ENCODE assay signal across 1 cellular context in the genomic region with DNA sequence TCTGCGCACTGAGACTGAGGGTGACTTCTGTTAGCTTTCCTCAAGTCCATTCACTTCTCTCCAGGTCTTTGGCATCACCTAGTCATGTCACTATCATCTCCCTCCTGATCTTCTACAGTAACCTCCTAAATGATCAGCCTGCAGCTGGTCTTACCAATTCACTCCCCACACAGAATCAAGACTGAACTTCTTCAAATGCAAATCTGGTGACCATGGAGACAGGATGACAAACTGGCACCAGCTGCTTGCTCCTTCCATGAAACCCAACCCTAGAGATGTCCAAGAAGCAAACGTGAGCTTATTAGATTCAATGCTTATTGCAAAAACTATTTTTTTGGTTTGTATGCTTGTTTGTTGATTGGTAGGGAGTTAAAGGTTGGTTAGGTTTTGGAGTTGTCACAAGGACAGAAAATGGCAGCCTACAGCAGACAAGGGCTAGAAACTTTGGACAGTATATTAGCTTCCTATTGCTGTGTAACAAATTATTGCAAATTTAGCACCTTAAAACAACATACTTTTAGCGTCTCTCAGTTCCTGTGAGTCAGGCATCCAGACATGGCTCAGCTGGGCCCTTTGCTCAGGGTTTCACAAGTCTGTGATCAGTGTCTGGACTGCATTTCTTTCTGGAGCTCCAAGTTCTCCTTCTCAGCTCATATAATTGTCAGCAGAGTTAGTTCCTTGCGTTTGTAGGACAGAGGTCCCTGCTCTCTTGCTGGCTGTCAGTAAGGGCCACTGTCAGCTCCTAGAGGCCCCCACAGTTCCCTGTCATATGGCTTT.
TF ChIP-seq lines count a peak whose summit lies in the region.

No MANE protein-coding gene starts in this region.

TF ChIP-seq in SK-N-SH treated with all-trans-retinoic acid at 6 μM for 48 hours, 23 proteins besides CTCF, POLR2A, EP300 and RAD21 (continued from another document):
- TF ChIP-seq ISL1 (CRISPR knock-in tag; IDR thresholded peaks at IDR 0.05) (no peak), ZNF70 (CRISPR knock-in tag; IDR thresholded peaks at IDR 0.05) (no peak), BACH2 (CRISPR knock-in tag; IDR thresholded peaks at IDR 0.05; ENCODE audit: borderline replicate concordance) (no peak), RARB (CRISPR knock-in tag; IDR thresholded peaks at IDR 0.05) (no peak), ARNTL (CRISPR knock-in tag; IDR thresholded peaks at IDR 0.05; ENCODE audit: borderline replicate concordance, low read depth) (no peak)
- TF ChIP-seq, protein P1, sequence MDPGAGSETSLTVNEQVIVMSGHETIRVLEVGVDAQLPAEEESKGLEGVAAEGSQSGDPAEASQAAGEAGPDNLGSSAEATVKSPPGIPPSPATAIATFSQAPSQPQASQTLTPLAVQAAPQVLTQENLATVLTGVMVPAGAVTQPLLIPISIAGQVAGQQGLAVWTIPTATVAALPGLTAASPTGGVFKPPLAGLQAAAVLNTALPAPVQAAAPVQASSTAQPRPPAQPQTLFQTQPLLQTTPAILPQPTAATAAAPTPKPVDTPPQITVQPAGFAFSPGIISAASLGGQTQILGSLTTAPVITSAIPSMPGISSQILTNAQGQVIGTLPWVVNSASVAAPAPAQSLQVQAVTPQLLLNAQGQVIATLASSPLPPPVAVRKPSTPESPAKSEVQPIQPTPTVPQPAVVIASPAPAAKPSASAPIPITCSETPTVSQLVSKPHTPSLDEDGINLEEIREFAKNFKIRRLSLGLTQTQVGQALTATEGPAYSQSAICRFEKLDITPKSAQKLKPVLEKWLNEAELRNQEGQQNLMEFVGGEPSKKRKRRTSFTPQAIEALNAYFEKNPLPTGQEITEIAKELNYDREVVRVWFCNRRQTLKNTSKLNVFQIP (CRISPR knock-in tag; IDR thresholded peaks at IDR 0.05; ENCODE audit: borderline replicate concordance, low read depth) = no peak
- TF ChIP-seq, protein P2, sequence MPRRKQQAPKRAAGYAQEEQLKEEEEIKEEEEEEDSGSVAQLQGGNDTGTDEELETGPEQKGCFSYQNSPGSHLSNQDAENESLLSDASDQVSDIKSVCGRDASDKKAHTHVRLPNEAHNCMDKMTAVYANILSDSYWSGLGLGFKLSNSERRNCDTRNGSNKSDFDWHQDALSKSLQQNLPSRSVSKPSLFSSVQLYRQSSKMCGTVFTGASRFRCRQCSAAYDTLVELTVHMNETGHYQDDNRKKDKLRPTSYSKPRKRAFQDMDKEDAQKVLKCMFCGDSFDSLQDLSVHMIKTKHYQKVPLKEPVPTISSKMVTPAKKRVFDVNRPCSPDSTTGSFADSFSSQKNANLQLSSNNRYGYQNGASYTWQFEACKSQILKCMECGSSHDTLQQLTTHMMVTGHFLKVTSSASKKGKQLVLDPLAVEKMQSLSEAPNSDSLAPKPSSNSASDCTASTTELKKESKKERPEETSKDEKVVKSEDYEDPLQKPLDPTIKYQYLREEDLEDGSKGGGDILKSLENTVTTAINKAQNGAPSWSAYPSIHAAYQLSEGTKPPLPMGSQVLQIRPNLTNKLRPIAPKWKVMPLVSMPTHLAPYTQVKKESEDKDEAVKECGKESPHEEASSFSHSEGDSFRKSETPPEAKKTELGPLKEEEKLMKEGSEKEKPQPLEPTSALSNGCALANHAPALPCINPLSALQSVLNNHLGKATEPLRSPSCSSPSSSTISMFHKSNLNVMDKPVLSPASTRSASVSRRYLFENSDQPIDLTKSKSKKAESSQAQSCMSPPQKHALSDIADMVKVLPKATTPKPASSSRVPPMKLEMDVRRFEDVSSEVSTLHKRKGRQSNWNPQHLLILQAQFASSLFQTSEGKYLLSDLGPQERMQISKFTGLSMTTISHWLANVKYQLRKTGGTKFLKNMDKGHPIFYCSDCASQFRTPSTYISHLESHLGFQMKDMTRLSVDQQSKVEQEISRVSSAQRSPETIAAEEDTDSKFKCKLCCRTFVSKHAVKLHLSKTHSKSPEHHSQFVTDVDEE (CRISPR knock-in tag; IDR thresholded peaks at IDR 0.05) = no peak
